ENCODE assay signal across 12 cellular contexts in the genomic region with DNA sequence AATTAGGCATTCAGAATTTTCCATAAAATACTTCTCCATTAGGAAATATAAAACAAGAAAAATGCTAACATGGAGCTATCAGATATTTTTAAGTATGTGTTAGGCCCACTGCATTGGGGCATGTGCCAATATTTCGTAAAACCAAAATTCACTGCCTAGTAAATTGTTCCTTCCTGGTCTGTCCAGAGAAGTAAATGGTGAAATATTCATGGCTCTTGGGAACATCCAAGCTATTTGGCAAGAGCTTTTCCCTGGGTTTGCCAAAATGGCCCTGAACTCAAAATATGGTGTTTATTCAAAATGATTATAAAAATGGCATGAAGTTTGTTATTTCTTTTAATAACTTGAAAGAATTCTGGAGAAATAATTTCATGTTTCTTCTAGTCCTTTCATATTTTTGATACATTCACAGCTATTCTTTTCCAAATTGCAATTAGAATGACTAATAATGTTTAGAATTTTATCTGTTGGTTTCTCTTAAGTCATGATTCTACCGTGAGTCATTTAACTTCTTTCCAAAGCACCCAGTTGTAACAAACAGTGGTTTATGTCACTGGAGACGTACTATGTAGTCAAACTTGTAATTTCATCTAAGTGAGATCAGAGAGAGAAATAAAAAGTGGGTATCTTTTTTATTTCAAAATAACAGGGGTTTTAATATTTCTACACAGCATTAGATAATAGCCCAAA. TPM values are rescaled to one million over a fixed set of nuclear protein-coding genes. Genes with fewer than 3 reads are reported as not detected.
DNase-seq lines count a peak whose midpoint lies in the region; ATAC-seq, FAIRE-seq and TF ChIP-seq lines count a peak whose summit lies in the region.
"Had no signal": no experiment of that assay in that cellular context is flagged by ENCODE, and none has a peak within 500 bp of the region (broad histone marks: within the 10 kb centered on the region; RNA-seq: fewer than 3 reads in every experiment).

No MANE protein-coding gene starts in this region.

- no peaks in the 10 kb centered on the region for H3K27me3 ChIP-seq in esophagus squamous epithelium
- H3K27me3 ChIP-seq in pancreas = no peaks in the 10 kb centered on the region
- H3K27me3 ChIP-seq: neural progenitor cell had no signal

- peak; percentile 92 for FAIRE-seq in pancreas (lab: Jason Lieb, UNC)
- FAIRE-seq: endometrium had no signal

- no peak for TF ChIP-seq POLR2A in esophagus squamous epithelium (IDR thresholded peaks at IDR 0.05)

- TF ChIP-seq CTCF in AG09309 (IDR thresholded peaks at IDR 0.05; ENCODE audit: control insufficient read depth, insufficient read depth, low read depth, low read length, missing control alignments) (no peak), esophagus squamous epithelium (IDR thresholded peaks at IDR 0.05) (no peak), pancreas (IDR thresholded peaks at IDR 0.05) (no peak)

- intact Hi-C loops in esophagus squamous epithelium (cut with DNase I) (no loop called here), pancreas (cut with DNase I) (no loop called here)

- H3K27ac ChIP-seq in esophagus squamous epithelium (peak overlapping the region in 3 of 4 donors; percentile 69 to 78 (median 76)), pancreas (peak overlapping the region in 2 of 4 donors; percentile 10 to 45)
- H3K27ac ChIP-seq: neural progenitor cell had no signal

- H3K36me3 ChIP-seq in esophagus squamous epithelium (no peaks in the 10 kb centered on the region), pancreas (no peaks in the 10 kb centered on the region)
- H3K36me3 ChIP-seq: neural progenitor cell had no signal

- DNase-seq in AG09309 (ENCODE audit: low read depth) = peak; percentile 43
- DNase-seq in NCI-H446 (lab: John Stamatoyannopoulos, UW) = peak; percentile 60
- DNase-seq in esophagus squamous epithelium (lab: John Stamatoyannopoulos, UW) = no peak
- DNase-seq in pancreas = no peak
- no peak for DNase-seq in G401 (ENCODE audit: low spot score)
- DNase-seq: DMS 273 treated with DMSO at 0.1 percent for 48 hours; stimulated activated CD8-positive, alpha-beta memory T cell treated with anti-CD3 and anti-CD28 coated beads, Interleukin-4, amount 100 ng/mL, for 48 hours had no signal

- 22 to 28% methylated on average over 3 of the region's 3 CpGs for WGBS in esophagus squamous epithelium, 2 donors
- WGBS in pancreas, 2 donors = 68 to 71% methylated on average over 3 of the region's 3 CpGs

- in situ Hi-C loops in G401 (cut with HindIII; ENCODE audit: low sequenced_read_pairs) = no loop called here

- ATAC-seq in pancreas (peak in 3 of 4 donors; percentile 55 to 71 (median 61)), GM18909 (IDR thresholded peaks at IDR 0.05; ENCODE audit: poor library complexity, unreplicated experiment) (no peak), HG03520 (IDR thresholded peaks at IDR 0.05; ENCODE audit: unreplicated experiment) (no peak), HG03342 (IDR thresholded peaks at IDR 0.05; ENCODE audit: unreplicated experiment) (no peak)

- H3K4me1 ChIP-seq in esophagus squamous epithelium = peaks cover 0 to 22% (median 11%) of the 10 kb centered on the region in 3 donors
- H3K4me1 ChIP-seq in pancreas = peaks cover 13 to 30% (median 28%) of the 10 kb centered on the region in 3 donors
- H3K4me1 ChIP-seq: neural progenitor cell had no signal

- H3K4me3 ChIP-seq in AG09309 (ENCODE audit: control insufficient read depth, low read depth, low read length) (no peak overlapping the region), esophagus squamous epithelium (no peak overlapping the region), pancreas (no peak overlapping the region)
- H3K4me3 ChIP-seq: neural progenitor cell had no signal

- no peaks in the 10 kb centered on the region for H3K9me3 ChIP-seq in esophagus squamous epithelium
- no peaks in the 10 kb centered on the region for H3K9me3 ChIP-seq in pancreas

RNA-seq across cellular contexts. Expression of gene SLC19A2, which starts 25.7 kb away (rescaled TPM):
- total RNA-seq in esophagus squamous epithelium (10 to 100 TPM in 2 of 4 donors, 1 to 10 TPM in 2; 7.0 to 21.4 (median 11.8) TPM), pancreas (1 to 10 TPM; 3.7 to 9.2 (median 6.7) TPM)
- 10 to 100 TPM; 10.0 to 10.1 TPM for polyA plus RNA-seq in pancreas
- total RNA-seq in G401 (2014; rRNA removed; shearing (Covaris generic)) = 11.3 and 18.7 TPM in 2 replicates

Comparison
In these comparisons a context has a peak if more than half of its experiments do, and no peak if none do; other contexts are left out.
1. DNase-seq: peak in AG09309 (single experiment) and NCI-H446 (2 of 2); none in esophagus squamous epithelium (single experiment), pancreas (0 of 6) and G401 (single experiment).
2. ATAC-seq: peak in pancreas (3 of 4); none in GM18909 (single experiment), HG03520 (single experiment) and HG03342 (single experiment).